Comparison of ENCODE assay signal across 33 cellular contexts in genomic region chr7:40654171-40654570, GRCh38.
"Had no signal": no experiment of that assay in that cellular context is flagged by ENCODE, and none has a peak within 500 bp of the region (broad histone marks: within the 10 kb centered on the region; RNA-seq: fewer than 3 reads in every experiment).

No MANE protein-coding gene starts in this region.

- H3K4me1 ChIP-seq: body of pancreas, breast epithelium, SJCRH30 had no signal

- ATAC-seq: activated CD8-positive, alpha-beta memory T cell treated with anti-CD3 and anti-CD28 coated beads, Interleukin-2, amount 10 ng/mL, durations not matched to agents 7 days and 5 days; activated T-cell treated with anti-CD3 and anti-CD28 coated beads, Interleukin-2, amount 50 U/mL, for 72 hours; body of pancreas; Panc1 had no signal

- H3K4me3 ChIP-seq: ascending aorta, body of pancreas, breast epithelium, SJCRH30, SK-N-MC had no signal

- DNase-seq: activated CD4-positive, alpha-beta memory T cell treated with anti-CD3 and anti-CD28 coated beads, Interleukin-2, amount 10 ng/mL, durations not matched to agents 7 days and 5 days; activated CD4-positive, alpha-beta T cell treated with anti-CD3 and anti-CD28 coated beads for 1 hour; activated CD4-positive, alpha-beta T cell treated with anti-CD3 and anti-CD28 coated beads for 48 hours; activated CD4-positive, CD25-positive, alpha-beta regulatory T cell; activated CD8-positive, alpha-beta memory T cell treated with anti-CD3 and anti-CD28 coated beads for 24 hours; activated CD8-positive, alpha-beta memory T cell treated with anti-CD3 and anti-CD28 coated beads, Interleukin-2, amount 10 ng/mL, durations not matched to agents 7 days and 5 days; activated CD8-positive, alpha-beta memory T cell treated with anti-CD3 and anti-CD28 coated beads, Interleukin-2, amount 50 U/mL, for 48 hours; activated gamma-delta T cell; activated naive CD4-positive, alpha-beta T cell treated with Interleukin-2 at 50 U/mL for 16 hours; activated naive CD8-positive, alpha-beta T cell treated with anti-CD3 and anti-CD28 coated beads, Interleukin-2, amount 10 ng/mL, durations not matched to agents 7 days and 5 days; activated T-cell treated with anti-CD3 and anti-CD28 coated beads, Interleukin-2, amount 50 U/mL, for 72 hours; amygdala; body of pancreas; cerebellar nuclear complex; MM.1S; MV-4-11; NCI-H1092; NCI-H1417; NCI-H146; NCI-H1930; NCI-H2081 treated with DMSO at 0.1 percent for 48 hours; NCI-H226; NCI-H446 treated with DMSO at 0.1 percent for 48 hours; NCI-H69; NCI-H82; SHP77; SJCRH30; T1000; WERI-Rb-1 had no signal

- H3K9me3 ChIP-seq: ascending aorta, body of pancreas, breast epithelium, SJCRH30 had no signal

- H3K27ac ChIP-seq: ascending aorta, body of pancreas, breast epithelium, SJCRH30, SK-N-MC, WERI-Rb-1 had no signal

- H3K36me3 ChIP-seq: ascending aorta, breast epithelium, SJCRH30, WERI-Rb-1 had no signal

- H3K27me3 ChIP-seq: ascending aorta, body of pancreas, breast epithelium, SJCRH30 had no signal
